In genomic region chr12:67147447-67147846, GRCh38 we compare ENCODE assay signal across 24 cellular contexts.
"Had no signal": no experiment of that assay in that cellular context is flagged by ENCODE, and none has a peak within 500 bp of the region (broad histone marks: within the 10 kb centered on the region; RNA-seq: fewer than 3 reads in every experiment).

No MANE protein-coding gene starts in this region.

- ATAC-seq: effector memory CD8-positive, alpha-beta T cell; gastrocnemius medialis; right lobe of liver had no signal

- H3K27me3 ChIP-seq: brain microvascular endothelial cell, gastrocnemius medialis, hepatocyte, ovary, right lobe of liver, SJSA1 had no signal

- H3K9me3 ChIP-seq: gastrocnemius medialis, left ventricle myocardium inferior, ovary, right lobe of liver, SJSA1, thoracic aorta had no signal

- H3K27ac Mint-ChIP-seq: activated naive CD8-positive, alpha-beta T cell; activated T-helper 1 cell treated with anti-CD3 and anti-CD28 coated beads, Interleukin-12 subunit alpha, Interleukin-12 subunit beta, Interleukin-2, Interleukin-4 antibody, amounts not matched to agents 30 ng/mL and 10 ng/mL and 1 ng/mL, durations not matched to agents 14 hours and 24 hours and 36 hours; effector memory CD8-positive, alpha-beta T cell; progenitor cell of endocrine pancreas had no signal

- H3K36me3 ChIP-seq: brain microvascular endothelial cell, gastrocnemius medialis, left ventricle myocardium inferior, ovary, right lobe of liver, SJSA1, thoracic aorta had no signal

- DNase-seq: activated CD4-positive, alpha-beta T cell treated with anti-CD3 and anti-CD28 coated beads, Interleukin-2, amount 50 U/mL, for 4 hours; activated CD4-positive, CD25-positive, alpha-beta regulatory T cell treated with anti-CD3 and anti-CD28 coated beads, Interleukin-2, amount 50 U/mL, for 72 hours; activated gamma-delta T cell; activated T-cell treated with anti-CD3 and anti-CD28 coated beads for 4 hours; amniotic stem cell; brain microvascular endothelial cell; caudate nucleus; cortex of kidney; effector memory CD8-positive, alpha-beta T cell; erythroblast; gastrocnemius medialis; islet precursor cell; left ventricle myocardium inferior; ovary; right lobe of liver; stimulated activated CD4-positive, alpha-beta T cell treated with anti-CD3 and anti-CD28 coated beads, Interleukin-2, amount 100 ng/mL, for 24 hours; stimulated activated naive CD4-positive, alpha-beta T cell treated with Interleukin-2 at 50 U/mL for 16 hours had no signal

- H3K4me3 ChIP-seq: gastrocnemius medialis, hepatocyte, left ventricle myocardium inferior, lung, ovary, right lobe of liver, SJSA1, thoracic aorta had no signal

- H3K4me1 ChIP-seq: gastrocnemius medialis, left ventricle myocardium inferior, right lobe of liver, SJSA1 had no signal

- H3K27ac ChIP-seq: brain microvascular endothelial cell, gastrocnemius medialis, hepatocyte, left ventricle myocardium inferior, ovary, right lobe of liver, SJSA1, thoracic aorta had no signal

- H3K36me3 Mint-ChIP-seq: activated naive CD8-positive, alpha-beta T cell had no signal

- H3K27me3 Mint-ChIP-seq: progenitor cell of endocrine pancreas had no signal

- H3K4me3 Mint-ChIP-seq: activated naive CD8-positive, alpha-beta T cell; activated T-helper 1 cell treated with anti-CD3 and anti-CD28 coated beads, Interleukin-12 subunit alpha, Interleukin-12 subunit beta, Interleukin-2, Interleukin-4 antibody, amounts not matched to agents 30 ng/mL and 10 ng/mL and 1 ng/mL, durations not matched to agents 14 hours and 24 hours and 36 hours; effector memory CD8-positive, alpha-beta T cell had no signal

- H3K9me3 Mint-ChIP-seq: activated T-helper 1 cell treated with anti-CD3 and anti-CD28 coated beads, Interleukin-12 subunit alpha, Interleukin-12 subunit beta, Interleukin-2, Interleukin-4 antibody, amounts not matched to agents 30 ng/mL and 10 ng/mL and 1 ng/mL, durations not matched to agents 14 hours and 24 hours and 36 hours; effector memory CD8-positive, alpha-beta T cell had no signal
